In genomic region chr9:89412951-89413350, GRCh38 we compare ENCODE assay signal across 19 cellular contexts.
DNase-seq lines count a peak whose midpoint lies in the region; ATAC-seq and TF ChIP-seq lines count a peak whose summit lies in the region.
"Had no signal": no experiment of that assay in that cellular context is flagged by ENCODE, and none has a peak within 500 bp of the region (broad histone marks: within the 10 kb centered on the region; RNA-seq: fewer than 3 reads in every experiment).

No MANE protein-coding gene starts in this region.

- no peak for TF ChIP-seq CTCF in astrocyte of the spinal cord (IDR thresholded peaks at IDR 0.05; ENCODE audit: low read depth, low read length)
- TF ChIP-seq CTCF in neural crest cell (conservative IDR thresholded peaks at IDR 0.05), result no peak
- no peak for TF ChIP-seq CTCF in gastroesophageal sphincter (IDR thresholded peaks at IDR 0.05)

- H3K9me3 Mint-ChIP-seq in activated CD4-positive, alpha-beta T cell treated with anti-CD3 and anti-CD28 coated beads for 36 hours (ENCODE audit: low read depth), result peaks cover 15% of the 10 kb centered on the region
- no peaks in the 10 kb centered on the region for H3K9me3 Mint-ChIP-seq in neural crest cell

- H3K4me1 ChIP-seq in gastroesophageal sphincter, result no peaks in the 10 kb centered on the region
- H3K4me1 ChIP-seq: prostate gland had no signal

- no peak overlapping the region for H3K4me3 Mint-ChIP-seq in activated CD4-positive, alpha-beta T cell treated with anti-CD3 and anti-CD28 coated beads for 36 hours
- H3K4me3 Mint-ChIP-seq in neural crest cell, result no peak overlapping the region
- H3K4me3 Mint-ChIP-seq: naive B cell had no signal

- no peaks in the 10 kb centered on the region for H3K36me3 ChIP-seq in gastroesophageal sphincter
- H3K36me3 ChIP-seq: prostate gland, SJSA1, thyroid gland had no signal

- no peak for DNase-seq in activated CD4-positive, alpha-beta T cell treated with anti-CD3 and anti-CD28 coated beads for 36 hours
- DNase-seq in activated CD4-positive, alpha-beta T cell treated with anti-CD3 and anti-CD28 coated beads for 1 hour, result no peak
- DNase-seq in NCI-H2227 treated with DMSO at 0.1 percent for 48 hours (lab: John Stamatoyannopoulos, UW), result peak; percentile 52
- DNase-seq in astrocyte of the spinal cord (ENCODE audit: low read depth, low spot score), result peak; percentile 23
- peak; percentile 17 for DNase-seq in neural crest cell (ENCODE audit: low read depth, low spot score)
- no peak for DNase-seq in caudate nucleus (lab: John Stamatoyannopoulos, UW)
- DNase-seq in hypothalamus (lab: John Stamatoyannopoulos, UW), result no peak
- DNase-seq: heart left ventricle; naive B cell; NCI-H1417 treated with DMSO at 0.1 percent for 48 hours; NCI-H748 treated with DMSO at 0.1 percent for 48 hours; PC-3; stimulated activated CD4-positive, alpha-beta T cell treated with anti-CD3 and anti-CD28 coated beads, Interleukin-12 subunit alpha, Interleukin-12 subunit beta, amount 100 ng/mL, for 4 hours; thyroid gland had no signal

- peak overlapping the region; percentile 92 for H3K27ac Mint-ChIP-seq in activated CD4-positive, alpha-beta T cell treated with anti-CD3 and anti-CD28 coated beads for 36 hours
- no peak overlapping the region for H3K27ac Mint-ChIP-seq in neural crest cell (ENCODE audit: unreplicated experiment)
- H3K27ac Mint-ChIP-seq: naive B cell had no signal

- TF ChIP-seq EP300 in gastroesophageal sphincter (IDR thresholded peaks at IDR 0.05), result no peak

- no peaks in the 10 kb centered on the region for H3K27me3 Mint-ChIP-seq in activated CD4-positive, alpha-beta T cell treated with anti-CD3 and anti-CD28 coated beads for 36 hours
- peaks cover 93% of the 10 kb centered on the region for H3K27me3 Mint-ChIP-seq in neural crest cell (ENCODE audit: low read depth)
- H3K27me3 Mint-ChIP-seq: naive B cell had no signal

- CTCF ChIA-PET in activated CD4-positive, alpha-beta T cell treated with anti-CD3 and anti-CD28 coated beads for 36 hours (lab: Charles Lee), result no interaction called here

- H3K27ac ChIP-seq in caudate nucleus (ENCODE audit: low read depth, low read length) (no peak overlapping the region), gastroesophageal sphincter (no peak overlapping the region)
- H3K27ac ChIP-seq: heart left ventricle, prostate gland, SJSA1 had no signal

- no peaks in the 10 kb centered on the region for H3K27me3 ChIP-seq in gastroesophageal sphincter
- H3K27me3 ChIP-seq: BLaER1 treated with 17β-estradiol and CSF1 and Interleukin-3, amounts not matched to agents 10 nM and 100 nM; heart left ventricle; SJSA1; thyroid gland had no signal

- POLR2A ChIA-PET in activated CD4-positive, alpha-beta T cell treated with anti-CD3 and anti-CD28 coated beads for 36 hours (lab: Charles Lee), result no interaction called here

- H3K36me3 Mint-ChIP-seq in activated CD4-positive, alpha-beta T cell treated with anti-CD3 and anti-CD28 coated beads for 36 hours (ENCODE audit: low read depth), result peaks cover 90% of the 10 kb centered on the region
- peaks cover 13% of the 10 kb centered on the region for H3K36me3 Mint-ChIP-seq in neural crest cell (ENCODE audit: low read depth)

- whole genome bisulfite sequencing in gastroesophageal sphincter (ENCODE audit: low coverage in 1 of 2), 2 donors, result 25 to 94% methylated on average over 1 to 3 of the region's 4 CpGs

- TF ChIP-seq POLR2A in gastroesophageal sphincter (IDR thresholded peaks at IDR 0.05), result no peak

- ATAC-seq in activated CD4-positive, alpha-beta T cell treated with anti-CD3 and anti-CD28 coated beads for 36 hours, result no peak
- ATAC-seq in gastroesophageal sphincter, result no peak
- ATAC-seq: HepG2, PC-3 had no signal

- H3K4me1 Mint-ChIP-seq in activated CD4-positive, alpha-beta T cell treated with anti-CD3 and anti-CD28 coated beads for 36 hours, result peaks cover 92% of the 10 kb centered on the region
- H3K4me1 Mint-ChIP-seq in neural crest cell, result peaks cover 22% of the 10 kb centered on the region

- intact Hi-C loops in activated CD4-positive, alpha-beta T cell treated with anti-CD3 and anti-CD28 coated beads for 36 hours (cut with DNase I, micrococcal nuclease), result loop anchor here in 1 of 2 experiments (5.0 kb wide), 1 partner anchor 569 kb away; no protein-coding TSS in a partner anchor

- no peak overlapping the region for H3K4me3 ChIP-seq in astrocyte of the spinal cord (ENCODE audit: low read depth, low read length)
- H3K4me3 ChIP-seq in gastroesophageal sphincter, result no peak overlapping the region
- H3K4me3 ChIP-seq: BLaER1 treated with 17β-estradiol and CSF1 and Interleukin-3, amounts not matched to agents 10 nM and 100 nM; heart left ventricle; prostate gland; SJSA1; thyroid gland had no signal

- in situ Hi-C loops in astrocyte of the spinal cord (cut with HindIII; ENCODE audit: low sequenced_read_pairs), result no loop called here

- no peaks in the 10 kb centered on the region for H3K9me3 ChIP-seq in gastroesophageal sphincter
- H3K9me3 ChIP-seq: prostate gland, SJSA1, thyroid gland had no signal

Comparison
In these comparisons a context has a peak if more than half of its experiments do, and no peak if none do; other contexts are left out.
1. DNase-seq: peak in NCI-H2227 treated with DMSO at 0.1 percent for 48 hours (single experiment), astrocyte of the spinal cord (single experiment) and neural crest cell (single experiment); none in activated CD4-positive, alpha-beta T cell treated with anti-CD3 and anti-CD28 coated beads for 36 hours (single experiment), activated CD4-positive, alpha-beta T cell treated with anti-CD3 and anti-CD28 coated beads for 1 hour (single experiment), caudate nucleus (0 of 61) and hypothalamus (0 of 51).